Comparison of ENCODE assay signal across 12 cellular contexts in genomic region chr1:8461341-8462110, GRCh38.
A peak's percentile ranks its signal among the peaks of the same experiment; 100 is the strongest.
DNase-seq lines count a peak whose midpoint lies in the region; ATAC-seq, FAIRE-seq and TF ChIP-seq lines count a peak whose summit lies in the region.
"Had no signal": no experiment of that assay in that cellular context is flagged by ENCODE, and none has a peak within 500 bp of the region (broad histone marks: within the 10 kb centered on the region; RNA-seq: fewer than 3 reads in every experiment).

No MANE protein-coding gene starts in this region.

- peaks cover 8% of the 10 kb centered on the region for H3K36me3 Mint-ChIP-seq in activated naive CD8-positive, alpha-beta T cell
- peaks cover 15% of the 10 kb centered on the region for H3K36me3 Mint-ChIP-seq in activated naive CD8-positive, alpha-beta T cell treated with anti-CD3 and anti-CD28 coated beads, Interleukin-2, amount 50 U/mL, for 24 hours (ENCODE audit: low read depth)
- H3K36me3 Mint-ChIP-seq in activated T-helper 2 cell treated with anti-CD3 and anti-CD28 coated beads, Interferon-gamma antibody, Interleukin-2, Interleukin-4, amounts not matched to agents 10 μg/mL and 5 μg/mL and 100 μg/mL, durations not matched to agents 14 hours and 24 hours and 36 hours (ENCODE audit: low read depth), result peaks cover 55% of the 10 kb centered on the region
- peaks cover 15% of the 10 kb centered on the region for H3K36me3 Mint-ChIP-seq in nephron (ENCODE audit: low read depth)
- H3K36me3 Mint-ChIP-seq in type B pancreatic cell, result peaks cover 22% of the 10 kb centered on the region

- no peaks in the 10 kb centered on the region for H3K9me3 ChIP-seq in pancreas

- H3K4me1 ChIP-seq in pancreas, result peaks cover 8 to 35% (median 20%) of the 10 kb centered on the region in 3 donors

- no peaks in the 10 kb centered on the region for H3K36me3 ChIP-seq in pancreas

- H3K27me3 ChIP-seq in pancreas, result no peaks in the 10 kb centered on the region

- H3K27ac ChIP-seq in pancreas, result no peak overlapping the region

- TF ChIP-seq CTCF in nephron (IDR thresholded peaks at IDR 0.05; ENCODE audit: unreplicated experiment in 3 of 3) (no peak), type B pancreatic cell (conservative IDR thresholded peaks at IDR 0.05) (no peak), pancreas (IDR thresholded peaks at IDR 0.05) (no peak)

- WGBS in pancreas, 2 donors, result 64 to 68% methylated on average over 5 of the region's 5 CpGs

- no peak for DNase-seq in activated naive CD8-positive, alpha-beta T cell treated with anti-CD3 and anti-CD28 coated beads, Interleukin-2, amount 50 U/mL, for 24 hours
- no peak for DNase-seq in activated T-helper 2 cell treated with anti-CD3 and anti-CD28 coated beads, Interferon-gamma antibody, Interleukin-2, Interleukin-4, amounts not matched to agents 10 μg/mL and 5 μg/mL and 100 μg/mL, durations not matched to agents 14 hours and 24 hours and 36 hours (ENCODE audit: low spot score)
- DNase-seq in type B pancreatic cell (ENCODE audit: extremely low spot score, unreplicated experiment), result no peak
- no peak for DNase-seq in pancreas
- DNase-seq: DMS53, GOT3 had no signal

- ATAC-seq in activated naive CD8-positive, alpha-beta T cell treated with anti-CD3 and anti-CD28 coated beads, Interleukin-2, amount 50 U/mL, for 24 hours, result no peak
- ATAC-seq in GM19035 (IDR thresholded peaks at IDR 0.05; ENCODE audit: unreplicated experiment), result no peak
- no peak for ATAC-seq in HG03045 (IDR thresholded peaks at IDR 0.05; ENCODE audit: unreplicated experiment)
- no peak for ATAC-seq in pancreas

- H3K4me1 Mint-ChIP-seq in activated naive CD8-positive, alpha-beta T cell (ENCODE audit: low read depth), result peaks cover 51% of the 10 kb centered on the region
- peaks cover 59% of the 10 kb centered on the region for H3K4me1 Mint-ChIP-seq in activated naive CD8-positive, alpha-beta T cell treated with anti-CD3 and anti-CD28 coated beads, Interleukin-2, amount 50 U/mL, for 24 hours
- peaks cover 42% of the 10 kb centered on the region for H3K4me1 Mint-ChIP-seq in activated T-helper 2 cell treated with anti-CD3 and anti-CD28 coated beads, Interferon-gamma antibody, Interleukin-2, Interleukin-4, amounts not matched to agents 10 μg/mL and 5 μg/mL and 100 μg/mL, durations not matched to agents 14 hours and 24 hours and 36 hours (ENCODE audit: low read depth)
- H3K4me1 Mint-ChIP-seq in nephron (peaks cover 83% of the 10 kb centered on the region), type B pancreatic cell (ENCODE audit: unreplicated experiment) (peaks cover 78% of the 10 kb centered on the region)

- no peaks in the 10 kb centered on the region for H3K27me3 Mint-ChIP-seq in activated naive CD8-positive, alpha-beta T cell
- H3K27me3 Mint-ChIP-seq in activated naive CD8-positive, alpha-beta T cell treated with anti-CD3 and anti-CD28 coated beads, Interleukin-2, amount 50 U/mL, for 24 hours, result no peaks in the 10 kb centered on the region
- H3K27me3 Mint-ChIP-seq in activated T-helper 2 cell treated with anti-CD3 and anti-CD28 coated beads, Interferon-gamma antibody, Interleukin-2, Interleukin-4, amounts not matched to agents 10 μg/mL and 5 μg/mL and 100 μg/mL, durations not matched to agents 14 hours and 24 hours and 36 hours (ENCODE audit: low read depth), result no peaks in the 10 kb centered on the region
- H3K27me3 Mint-ChIP-seq in nephron (ENCODE audit: low read depth), result no peaks in the 10 kb centered on the region
- H3K27me3 Mint-ChIP-seq in type B pancreatic cell, result no peaks in the 10 kb centered on the region

- H3K4me3 ChIP-seq in pancreas, result no peak overlapping the region
- H3K4me3 ChIP-seq: smooth muscle cell had no signal

- intact Hi-C loops in activated T-helper 2 cell treated with anti-CD3 and anti-CD28 coated beads, Interferon-gamma antibody, Interleukin-2, Interleukin-4, amounts not matched to agents 10 μg/mL and 5 μg/mL and 100 μg/mL, durations not matched to agents 14 hours and 24 hours and 36 hours (cut with micrococcal nuclease), result no loop called here
- intact Hi-C loops in pancreas (cut with DNase I), result no loop called here

- peak overlapping the region; percentile 84 for H3K27ac Mint-ChIP-seq in activated naive CD8-positive, alpha-beta T cell
- H3K27ac Mint-ChIP-seq in activated naive CD8-positive, alpha-beta T cell treated with anti-CD3 and anti-CD28 coated beads, Interleukin-2, amount 50 U/mL, for 24 hours, result no peak overlapping the region
- H3K27ac Mint-ChIP-seq in activated T-helper 2 cell treated with anti-CD3 and anti-CD28 coated beads, Interferon-gamma antibody, Interleukin-2, Interleukin-4, amounts not matched to agents 10 μg/mL and 5 μg/mL and 100 μg/mL, durations not matched to agents 14 hours and 24 hours and 36 hours, result peak overlapping the region; percentile 44
- peak overlapping the region; percentile 84 to 98 (median 97) for H3K27ac Mint-ChIP-seq in nephron
- peak overlapping the region; percentile 77 for H3K27ac Mint-ChIP-seq in type B pancreatic cell

- H3K4me3 Mint-ChIP-seq in activated naive CD8-positive, alpha-beta T cell, result peak overlapping the region; percentile 52
- H3K4me3 Mint-ChIP-seq in activated naive CD8-positive, alpha-beta T cell treated with anti-CD3 and anti-CD28 coated beads, Interleukin-2, amount 50 U/mL, for 24 hours, result no peak overlapping the region
- no peak overlapping the region for H3K4me3 Mint-ChIP-seq in activated T-helper 2 cell treated with anti-CD3 and anti-CD28 coated beads, Interferon-gamma antibody, Interleukin-2, Interleukin-4, amounts not matched to agents 10 μg/mL and 5 μg/mL and 100 μg/mL, durations not matched to agents 14 hours and 24 hours and 36 hours (ENCODE audit: low read depth)
- H3K4me3 Mint-ChIP-seq in nephron (no peak overlapping the region), type B pancreatic cell (peak overlapping the region; percentile 18)
- H3K4me3 Mint-ChIP-seq: neural crest cell had no signal

- no peaks in the 10 kb centered on the region for H3K9me3 Mint-ChIP-seq in activated naive CD8-positive, alpha-beta T cell (ENCODE audit: low read depth)
- no peaks in the 10 kb centered on the region for H3K9me3 Mint-ChIP-seq in activated naive CD8-positive, alpha-beta T cell treated with anti-CD3 and anti-CD28 coated beads, Interleukin-2, amount 50 U/mL, for 24 hours
- no peaks in the 10 kb centered on the region for H3K9me3 Mint-ChIP-seq in activated T-helper 2 cell treated with anti-CD3 and anti-CD28 coated beads, Interferon-gamma antibody, Interleukin-2, Interleukin-4, amounts not matched to agents 10 μg/mL and 5 μg/mL and 100 μg/mL, durations not matched to agents 14 hours and 24 hours and 36 hours
- H3K9me3 Mint-ChIP-seq in nephron (no peaks in the 10 kb centered on the region), type B pancreatic cell (no peaks in the 10 kb centered on the region)
- H3K9me3 Mint-ChIP-seq: neural crest cell had no signal

- no peak for FAIRE-seq in pancreas (lab: Jason Lieb, UNC)

Comparison
In these comparisons a context has a peak if more than half of its experiments do, and no peak if none do; other contexts are left out.
1. H3K4me3 Mint-ChIP-seq: peak in activated naive CD8-positive, alpha-beta T cell (single experiment) and type B pancreatic cell (single experiment); none in activated naive CD8-positive, alpha-beta T cell treated with anti-CD3 and anti-CD28 coated beads, Interleukin-2, amount 50 U/mL, for 24 hours (single experiment), activated T-helper 2 cell treated with anti-CD3 and anti-CD28 coated beads, Interferon-gamma antibody, Interleukin-2, Interleukin-4, amounts not matched to agents 10 μg/mL and 5 μg/mL and 100 μg/mL, durations not matched to agents 14 hours and 24 hours and 36 hours (single experiment) and nephron (0 of 3).